8 cellular contexts compared by ENCODE assay signal in the genomic region with DNA sequence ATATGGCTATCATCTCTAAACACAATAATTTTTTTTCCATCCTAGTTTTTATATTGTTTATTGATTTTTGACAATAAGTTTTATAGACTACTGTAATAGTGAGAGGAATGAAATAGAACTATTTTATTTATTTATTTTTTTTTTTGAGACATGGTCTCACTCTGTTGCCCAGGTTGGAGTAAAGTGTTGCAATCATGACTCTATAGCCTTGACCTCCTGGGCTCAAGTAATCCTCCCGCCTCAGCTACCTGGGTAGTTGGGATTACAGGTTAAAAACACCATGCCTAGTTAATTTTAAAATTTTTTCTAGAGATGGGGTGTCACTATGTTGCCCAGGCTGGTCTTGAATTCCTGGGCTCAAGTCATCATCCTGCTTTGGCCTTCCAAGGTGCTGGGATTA.
"Had no signal": no experiment of that assay in that cellular context is flagged by ENCODE, and none has a peak within 500 bp of the region (broad histone marks: within the 10 kb centered on the region; RNA-seq: fewer than 3 reads in every experiment).

No MANE protein-coding gene starts in this region.

- ATAC-seq: GM12878 had no signal

- DNase-seq: GDM1, GF-D8 had no signal

- FAIRE-seq: G401.6, GM12878, GM12891, GM12892, GM18507, GM19239 had no signal

- H3K4me3 ChIP-seq: GM12878 had no signal
